1 cellular context compared by ENCODE assay signal in the genomic region with DNA sequence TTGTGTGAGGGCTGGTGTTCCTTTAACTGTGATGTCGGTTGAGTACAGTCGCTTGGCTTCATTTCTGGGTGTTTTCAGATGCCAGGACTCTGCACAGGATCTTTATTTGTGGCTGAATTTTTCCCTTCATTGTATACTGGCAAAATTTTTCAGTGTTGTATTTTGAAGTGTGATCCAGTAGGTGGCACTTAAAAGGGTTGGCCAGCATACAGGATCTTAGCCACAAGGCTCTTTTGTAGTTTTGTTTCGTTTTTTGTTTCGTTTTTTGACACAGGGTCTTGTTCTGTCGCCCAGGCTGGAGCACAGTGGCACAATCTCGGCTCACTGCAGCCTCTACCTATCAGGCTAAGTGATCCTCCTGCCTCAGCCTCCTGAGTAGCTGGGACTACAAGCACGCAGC.
TF ChIP-seq lines count a peak whose summit lies in the region.

No MANE protein-coding gene starts in this region.

TF ChIP-seq in SK-N-SH, 30 proteins besides CTCF, POLR2A, EP300 and RAD21 (continued from another document):
- TF ChIP-seq PBX3 (IDR thresholded peaks at IDR 0.05) (no peak), SMC3 (IDR thresholded peaks at IDR 0.05; ENCODE audit: low read depth, low read length) (no peak), JUND (IDR thresholded peaks at IDR 0.05) (no peak), YY1 (IDR thresholded peaks at IDR 0.05; ENCODE audit: low read depth) (no peak), FOXM1 (IDR thresholded peaks at IDR 0.05; ENCODE audit: low read depth) (no peak)
